ENCODE assay signal across 7 cellular contexts in the genomic region with DNA sequence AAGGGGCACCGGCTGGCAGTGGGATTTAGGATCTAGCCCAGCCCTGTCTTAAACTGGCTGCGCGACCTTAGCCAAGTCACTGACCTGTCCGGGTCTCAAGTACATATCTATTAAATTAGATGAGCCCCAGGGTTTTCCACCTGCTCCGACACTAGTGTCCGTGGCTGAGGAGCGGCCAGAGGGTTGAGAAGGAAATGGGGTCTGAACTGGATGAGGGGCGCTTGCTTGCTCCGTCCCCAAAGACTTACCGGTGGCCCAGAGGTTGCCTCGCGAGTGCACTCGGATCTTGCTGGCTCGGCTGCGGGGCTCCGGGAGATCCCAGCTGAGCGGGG. TPM values are rescaled to one million over a fixed set of nuclear protein-coding genes. Genes with fewer than 3 reads are reported as not detected.
DNase-seq lines count a peak whose midpoint lies in the region; ATAC-seq lines count a peak whose summit lies in the region.

No MANE protein-coding gene starts in this region.

- DNase-seq in HAP-1 (ENCODE audit: low spot score in 2 of 2) (no peak), activated gamma-delta T cell (lab: John Stamatoyannopoulos, UW) (no peak), cerebellum (ENCODE audit: low spot score) (no peak)
- DNase-seq in activated CD4-positive, alpha-beta memory T cell treated with anti-CD3 and anti-CD28 coated beads for 36 hours = no peak
- no peak for DNase-seq in stimulated activated effector memory CD8-positive, alpha-beta T cell treated with anti-CD3 and anti-CD28 coated beads, Interleukin-12 subunit alpha, Interleukin-12 subunit beta, amount 100 ng/mL, for 72 hours (ENCODE audit: low spot score in 2 of 2)

- no peaks in the 10 kb centered on the region for H3K27me3 Mint-ChIP-seq in activated CD4-positive, alpha-beta memory T cell treated with anti-CD3 and anti-CD28 coated beads for 36 hours

- H3K4me1 Mint-ChIP-seq in activated CD4-positive, alpha-beta memory T cell treated with anti-CD3 and anti-CD28 coated beads for 36 hours (ENCODE audit: low read depth) = peaks cover 38% of the 10 kb centered on the region
- H3K4me1 Mint-ChIP-seq in stimulated activated effector memory CD8-positive, alpha-beta T cell treated with anti-CD3 and anti-CD28 coated beads, Interleukin-12 subunit alpha, Interleukin-12 subunit beta, amount 100 ng/mL, for 72 hours = peaks cover 65% of the 10 kb centered on the region

- peak overlapping the region; percentile 43 for H3K4me3 ChIP-seq in HAP-1
- H3K4me3 ChIP-seq in iPS-11a (ENCODE audit: low read depth, low read length) = peak overlapping the region; percentile 37

- no peaks in the 10 kb centered on the region for H3K27me3 ChIP-seq in HAP-1 (ENCODE audit: low read depth)

- H3K4me1 ChIP-seq in HAP-1 = peaks cover 16% of the 10 kb centered on the region

- peak overlapping the region; percentile 15 for H3K27ac Mint-ChIP-seq in activated CD4-positive, alpha-beta memory T cell treated with anti-CD3 and anti-CD28 coated beads for 36 hours
- H3K27ac Mint-ChIP-seq in stimulated activated effector memory CD8-positive, alpha-beta T cell treated with anti-CD3 and anti-CD28 coated beads, Interleukin-12 subunit alpha, Interleukin-12 subunit beta, amount 100 ng/mL, for 72 hours = peak overlapping the region; percentile 52

- no peak for ATAC-seq in stimulated activated effector memory CD8-positive, alpha-beta T cell treated with anti-CD3 and anti-CD28 coated beads, Interleukin-12 subunit alpha, Interleukin-12 subunit beta, amount 100 ng/mL, for 72 hours
- ATAC-seq in GM18870 (IDR thresholded peaks at IDR 0.05; ENCODE audit: unreplicated experiment) = no peak

- peak overlapping the region; percentile 69 for H3K4me3 Mint-ChIP-seq in activated CD4-positive, alpha-beta memory T cell treated with anti-CD3 and anti-CD28 coated beads for 36 hours
- H3K4me3 Mint-ChIP-seq in stimulated activated effector memory CD8-positive, alpha-beta T cell treated with anti-CD3 and anti-CD28 coated beads, Interleukin-12 subunit alpha, Interleukin-12 subunit beta, amount 100 ng/mL, for 72 hours = peak overlapping the region; percentile 68

- H3K9me3 ChIP-seq in HAP-1 = no peaks in the 10 kb centered on the region

- no peaks in the 10 kb centered on the region for H3K9me3 Mint-ChIP-seq in activated CD4-positive, alpha-beta memory T cell treated with anti-CD3 and anti-CD28 coated beads for 36 hours
- H3K9me3 Mint-ChIP-seq in stimulated activated effector memory CD8-positive, alpha-beta T cell treated with anti-CD3 and anti-CD28 coated beads, Interleukin-12 subunit alpha, Interleukin-12 subunit beta, amount 100 ng/mL, for 72 hours = no peaks in the 10 kb centered on the region

- CTCF ChIA-PET in activated CD4-positive, alpha-beta memory T cell treated with anti-CD3 and anti-CD28 coated beads for 36 hours (lab: Charles Lee) = interaction anchor here (1.2 to 2.0 kb wide), 2 partner anchors 26 to 59 kb away, joined by 5 to 6 read pairs; no protein-coding TSS in a partner anchor

- peaks cover 5% of the 10 kb centered on the region for H3K36me3 ChIP-seq in HAP-1 (replicated peaks)

- POLR2A ChIA-PET in activated CD4-positive, alpha-beta memory T cell treated with anti-CD3 and anti-CD28 coated beads for 36 hours (lab: Charles Lee) = interaction anchor here (0.9 to 1.3 kb wide), 3 partner anchors 12 to 59 kb away, joined by 3 to 4 read pairs (median 3); partner anchors contain the start of gene SEC11A

- in situ Hi-C loops in HAP-1 (cut with MboI; ENCODE audit: low sequenced_read_pairs) = no loop called here

- H3K36me3 Mint-ChIP-seq in activated CD4-positive, alpha-beta memory T cell treated with anti-CD3 and anti-CD28 coated beads for 36 hours = peaks cover 2% of the 10 kb centered on the region
- peaks cover 41% of the 10 kb centered on the region for H3K36me3 Mint-ChIP-seq in stimulated activated effector memory CD8-positive, alpha-beta T cell treated with anti-CD3 and anti-CD28 coated beads, Interleukin-12 subunit alpha, Interleukin-12 subunit beta, amount 100 ng/mL, for 72 hours

- intact Hi-C loops in activated CD4-positive, alpha-beta memory T cell treated with anti-CD3 and anti-CD28 coated beads for 36 hours (cut with micrococcal nuclease) = loop anchor here (1.0 to 2.0 kb wide), 2 partner anchors 27 to 221 kb away; no protein-coding TSS in a partner anchor

RNA-seq across cellular contexts. Expression of gene NMB, which starts 0.3 kb away (rescaled TPM):
- total RNA-seq in activated CD4-positive, alpha-beta memory T cell treated with anti-CD3 and anti-CD28 coated beads for 36 hours = 1 to 10 TPM; 6.2 to 7.8 TPM
- 2.3 TPM for total RNA-seq in cerebellum

RNA-seq across cellular contexts. Expression of gene WDR73, which starts 3.6 kb away (rescaled TPM):
- 10 to 100 TPM; 13.7 to 14.9 TPM for total RNA-seq in activated CD4-positive, alpha-beta memory T cell treated with anti-CD3 and anti-CD28 coated beads for 36 hours
- 34.4 TPM for total RNA-seq in cerebellum

RNA-seq across cellular contexts. Expression of gene ZSCAN2, which starts 56.9 kb away (rescaled TPM):
- 1 to 10 TPM; 7.5 to 9.5 TPM for total RNA-seq in activated CD4-positive, alpha-beta memory T cell treated with anti-CD3 and anti-CD28 coated beads for 36 hours
- total RNA-seq in cerebellum = 24.3 TPM

RNA-seq across cellular contexts. Expression of gene SEC11A, which starts 58.2 kb away (rescaled TPM):
- 100 to 1,000 TPM; 132 to 136 TPM for total RNA-seq in activated CD4-positive, alpha-beta memory T cell treated with anti-CD3 and anti-CD28 coated beads for 36 hours
- total RNA-seq in cerebellum = 66.4 TPM
